Comparison of ENCODE assay signal across 10 cellular contexts in the genomic region with DNA sequence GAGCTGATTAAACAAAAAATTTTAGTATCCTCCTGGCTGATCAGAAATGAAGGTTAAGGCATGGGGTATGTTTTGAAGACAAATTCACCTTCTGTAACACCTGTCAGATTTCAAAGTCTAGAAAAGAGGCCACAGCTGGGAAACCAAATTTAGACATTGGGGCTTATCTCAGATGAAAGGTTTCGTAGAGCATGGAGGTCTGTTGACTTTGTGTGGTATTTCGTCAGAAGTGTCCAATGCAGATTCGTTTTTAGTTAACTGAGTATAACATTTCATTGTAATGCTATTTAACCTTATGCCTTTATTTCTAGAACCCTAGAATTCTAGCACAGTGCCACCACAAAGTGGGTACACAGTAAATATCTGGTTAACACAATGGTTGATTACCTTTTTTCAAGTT.
DNase-seq lines count a peak whose midpoint lies in the region; ATAC-seq and TF ChIP-seq lines count a peak whose summit lies in the region.
"Had no signal": no experiment of that assay in that cellular context is flagged by ENCODE, and none has a peak within 500 bp of the region (broad histone marks: within the 10 kb centered on the region; RNA-seq: fewer than 3 reads in every experiment).

No MANE protein-coding gene starts in this region.

- no peaks in the 10 kb centered on the region for H3K9me2 ChIP-seq in hepatocyte (replicated peaks; ENCODE audit: insufficient read depth)

- WGBS in hepatocyte (ENCODE audit: low lambda C conversion rate, missing lambda C conversion rate) = 56% methylated on average over 3 of the region's 3 CpGs

- DNase-seq in GM12865 (ENCODE audit: low read depth) (peak; percentile 88), epithelial cell of prostate (ENCODE audit: low read depth, low spot score) (no peak), foreskin fibroblast (no peak), nucleus accumbens (lab: John Stamatoyannopoulos, UW) (no peak), hepatocyte (ENCODE audit: low spot score) (no peak), NCI-H524 treated with DMSO at 0.1 percent for 48 hours (lab: John Stamatoyannopoulos, UW) (no peak)
- DNase-seq: lower lobe of right lung had no signal

- peaks cover 98% of the 10 kb centered on the region for H3K79me2 ChIP-seq in hepatocyte

- H3K9me3 ChIP-seq in hepatocyte (ENCODE audit: low read depth) = no peaks in the 10 kb centered on the region
- H3K9me3 ChIP-seq: lower lobe of right lung had no signal

- ATAC-seq in GM21390 (IDR thresholded peaks at IDR 0.05; ENCODE audit: unreplicated experiment) (peak; percentile 53), HG03103 (IDR thresholded peaks at IDR 0.05; ENCODE audit: low read depth, unreplicated experiment) (peak; percentile 39)
- ATAC-seq: lower lobe of right lung, sciatic nerve had no signal

- no peak for TF ChIP-seq CTCF in GM12865 (IDR thresholded peaks at IDR 0.05; ENCODE audit: insufficient read depth, low read depth, low read length, missing control alignments)
- TF ChIP-seq CTCF in foreskin fibroblast (IDR thresholded peaks at IDR 0.05; ENCODE audit: low read depth, low read length) = no peak
- TF ChIP-seq CTCF in hepatocyte (IDR thresholded peaks at IDR 0.05; ENCODE audit: poor library complexity) = no peak

- peaks cover 61% of the 10 kb centered on the region for H3K4me1 ChIP-seq in hepatocyte (ENCODE audit: insufficient read depth)

- no peak overlapping the region for H2AFZ ChIP-seq in hepatocyte

- peak overlapping the region; percentile 93 for H3K27ac ChIP-seq in epithelial cell of prostate
- H3K27ac ChIP-seq in hepatocyte = no peak overlapping the region
- H3K27ac ChIP-seq: lower lobe of right lung had no signal

- no peak overlapping the region for H3K4me2 ChIP-seq in hepatocyte

- no peaks in the 10 kb centered on the region for H3K27me3 ChIP-seq in hepatocyte

- H4K20me1 ChIP-seq in hepatocyte (ENCODE audit: insufficient read depth, poor library complexity, severe bottlenecking) = peaks cover 36% of the 10 kb centered on the region

- H3K4me3 ChIP-seq in GM12865 (ENCODE audit: low read depth, low read length) (peak overlapping the region; percentile 37), foreskin fibroblast (ENCODE audit: low read depth in 1 of 2, low read length in 2 of 2) (no peak overlapping the region), hepatocyte (no peak overlapping the region)
- H3K4me3 ChIP-seq: lower lobe of right lung had no signal

- no peaks in the 10 kb centered on the region for H3K36me3 ChIP-seq in hepatocyte (replicated peaks; ENCODE audit: insufficient read depth, low read depth)
- H3K36me3 ChIP-seq: lower lobe of right lung had no signal
